In genomic region chr5:174459832-174460448, GRCh38 we compare ENCODE assay signal across 18 cellular contexts.
DNase-seq lines count a peak whose midpoint lies in the region; ATAC-seq and TF ChIP-seq lines count a peak whose summit lies in the region.
"Had no signal": no experiment of that assay in that cellular context is flagged by ENCODE, and none has a peak within 500 bp of the region (broad histone marks: within the 10 kb centered on the region; RNA-seq: fewer than 3 reads in every experiment).

No MANE protein-coding gene starts in this region.

- no peak overlapping the region for H3T11ph ChIP-seq in H9 (ENCODE audit: low read length)

- peak overlapping the region; percentile 83 for H2BK20ac ChIP-seq in H9 (ENCODE audit: low read depth, low read length, poor library complexity, severe bottlenecking)

- H4K8ac ChIP-seq in H9 (replicated peaks; ENCODE audit: insufficient read length, low read depth, low read length), result no peak overlapping the region

- intact Hi-C loops in natural killer cell (cut with micrococcal nuclease), result no loop called here

- H3K4me3 ChIP-seq in WERI-Rb-1 (ENCODE audit: low read depth, low read length), result no peak overlapping the region
- H3K4me3 ChIP-seq: dorsolateral prefrontal cortex, vagina had no signal

- H3K9me3 ChIP-seq in H9 (ENCODE audit: control insufficient read depth, low read depth, low read length) (no peaks in the 10 kb centered on the region), WERI-Rb-1 (ENCODE audit: severe bottlenecking) (no peaks in the 10 kb centered on the region)
- H3K9me3 ChIP-seq: vagina had no signal

- H3K9me3 Mint-ChIP-seq in H9 (peaks cover 2% of the 10 kb centered on the region in 2 experiments; a peak in 2 of 5 replicates), natural killer cell (no peaks in the 10 kb centered on the region)
- H3K9me3 Mint-ChIP-seq: CD4-positive, alpha-beta T cell had no signal

- H3K4me2 ChIP-seq in H9 (ENCODE audit: insufficient read depth, insufficient read length, low read length), result no peak overlapping the region

- TF ChIP-seq CTCF in C4-2B (conservative IDR thresholded peaks at IDR 0.05), result no peak
- TF ChIP-seq CTCF in H9 (conservative IDR thresholded peaks at IDR 0.05), result no peak
- no peak for TF ChIP-seq CTCF in VCaP (conservative IDR thresholded peaks at IDR 0.05)
- TF ChIP-seq CTCF in natural killer cell (IDR thresholded peaks at IDR 0.05), result no peak
- no peak for TF ChIP-seq CTCF in WERI-Rb-1 (IDR thresholded peaks at IDR 0.05; ENCODE audit: low read depth, low read length)

- no peak overlapping the region for H2BK12ac ChIP-seq in H9 (ENCODE audit: insufficient read length, low read depth, low read length)

- H3K4me1 ChIP-seq in H9 (ENCODE audit: insufficient read depth, low read length), result no peaks in the 10 kb centered on the region; the same call in 1 of the 2 replicates
- H3K4me1 ChIP-seq: vagina had no signal

- DNase-seq in H9, result no peak
- DNase-seq in natural killer cell, result no peak
- DNase-seq in middle frontal gyrus (ENCODE audit: extremely low spot score, low spot score), result no peak
- DNase-seq in glomerular visceral epithelial cell (ENCODE audit: extremely low spot score), result no peak
- no peak for DNase-seq in anterior cingulate cortex (lab: John Stamatoyannopoulos, UW)
- no peak for DNase-seq in WERI-Rb-1
- DNase-seq: activated CD4-positive, alpha-beta T cell treated with anti-CD3 and anti-CD28 coated beads for 1 hour; activated effector memory CD4-positive, alpha-beta T cell treated with Interleukin-2 at 50 U/mL for 16 hours; CD4-positive, alpha-beta T cell; dorsolateral prefrontal cortex; Kasumi-1; left cardiac atrium; NCI-H1417; stimulated activated CD4-positive, alpha-beta T cell treated with anti-CD3 and anti-CD28 coated beads, Interleukin-4, amount 100 ng/mL, for 24 hours; T-helper 9 cell had no signal

- H3K4me1 Mint-ChIP-seq in H9, result peaks cover 21 to 27% of the 10 kb centered on the region in 2 experiments
- peaks cover 12 to 16% of the 10 kb centered on the region in 2 donors for H3K4me1 Mint-ChIP-seq in natural killer cell

- H2BK5ac ChIP-seq in H9 (ENCODE audit: insufficient read length, low read length), result no peak overlapping the region

- H3K79me1 ChIP-seq in H9 (ENCODE audit: insufficient read depth, low read depth, low read length, poor library complexity, severe bottlenecking), result no peaks in the 10 kb centered on the region

- ATAC-seq in natural killer cell, result peak; percentile 49 to 54 (median 52)
- ATAC-seq: left cardiac atrium had no signal

- H2AFZ ChIP-seq in H9 (ENCODE audit: low read length), result no peak overlapping the region

- no peak overlapping the region for H3K4me3 Mint-ChIP-seq in H9
- H3K4me3 Mint-ChIP-seq in natural killer cell, result peak overlapping the region; percentile 56
- H3K4me3 Mint-ChIP-seq: CD4-positive, alpha-beta T cell had no signal

- no peaks in the 10 kb centered on the region for H3K79me2 ChIP-seq in H9 (ENCODE audit: insufficient read depth, low read length)

- H2AK5ac ChIP-seq in H9 (ENCODE audit: insufficient read length, low read length), result no peak overlapping the region

- H3K14ac ChIP-seq in H9 (ENCODE audit: insufficient read depth, low read length), result no peak overlapping the region

- no peak overlapping the region for H4K5ac ChIP-seq in H9 (ENCODE audit: insufficient read length, low read depth, low read length)

- H3K9ac ChIP-seq in H9 (ENCODE audit: extremely low read depth, insufficient read length, low read length), result no peak overlapping the region

- H3K36me3 Mint-ChIP-seq in H9 (ENCODE audit: insufficient read depth in 1 of 3, low read depth in 3 of 3) (no peaks in the 10 kb centered on the region; a peak in 1 of 7 replicates), natural killer cell (no peaks in the 10 kb centered on the region)

- peak overlapping the region; percentile 32 for H3K18ac ChIP-seq in H9 (ENCODE audit: insufficient read length, low read depth, low read length)

- H3K27me3 ChIP-seq in H9 (ENCODE audit: insufficient read depth, low read length) (no peaks in the 10 kb centered on the region), WERI-Rb-1 (ENCODE audit: insufficient read depth, low read depth, severe bottlenecking) (peaks cover 34% of the 10 kb centered on the region)
- H3K27me3 ChIP-seq: vagina had no signal

- no peak overlapping the region for H3K56ac ChIP-seq in H9 (ENCODE audit: insufficient read length, low read depth, low read length)

- H3K36me3 ChIP-seq in WERI-Rb-1, result no peaks in the 10 kb centered on the region
- H3K36me3 ChIP-seq: vagina had no signal

- H4K20me1 ChIP-seq in H9 (ENCODE audit: control insufficient read depth, insufficient read depth, insufficient read length), result no peaks in the 10 kb centered on the region

- H3K4ac ChIP-seq in H9 (ENCODE audit: low read depth, low read length), result no peak overlapping the region

- peaks cover 2% of the 10 kb centered on the region; the same call in 1 of the 2 replicates for H3K27me3 Mint-ChIP-seq in H9 (ENCODE audit: low read depth)
- H3K27me3 Mint-ChIP-seq in natural killer cell (ENCODE audit: low read depth in 2 of 2), result no peaks in the 10 kb centered on the region

- no peaks in the 10 kb centered on the region for H3K23me2 ChIP-seq in H9 (ENCODE audit: insufficient read length, low read depth, low read length, poor library complexity, severe bottlenecking)

- no peak overlapping the region for H2BK120ac ChIP-seq in H9 (ENCODE audit: low read depth, low read length, poor library complexity, severe bottlenecking)

- no peak overlapping the region for H2BK15ac ChIP-seq in H9 (ENCODE audit: low read depth, low read length)

- H3K23ac ChIP-seq in H9 (ENCODE audit: insufficient read length, low read depth, low read length), result no peak overlapping the region

- H3K27ac Mint-ChIP-seq in H9 (no peak overlapping the region; a peak in 1 of 7 replicates), natural killer cell (peak overlapping the region in 1 of 2 donors; percentile 71)
- H3K27ac Mint-ChIP-seq: CD4-positive, alpha-beta T cell had no signal

- no CpG with 5 or more reads among the region's 9 CpGs for WGBS in H9 (ENCODE audit: extremely low coverage, insufficient read length, low lambda C conversion rate)

- no peak overlapping the region for H4K91ac ChIP-seq in H9 (ENCODE audit: insufficient read length, low read depth, low read length)

- H3K27ac ChIP-seq in C4-2B (peak overlapping the region; percentile 48), H9 (ENCODE audit: insufficient read length, low read depth, low read length) (no peak overlapping the region), VCaP (peak overlapping the region; percentile 96), WERI-Rb-1 (no peak overlapping the region)
- H3K27ac ChIP-seq: dorsolateral prefrontal cortex, vagina had no signal

Comparison
In these comparisons a context has a peak if more than half of its experiments do, and no peak if none do; other contexts are left out.
1. H3K27ac ChIP-seq: peak in C4-2B (single experiment) and VCaP (single experiment); none in H9 (single experiment) and WERI-Rb-1 (single experiment).